ENCODE assay signal across 22 cellular contexts in the genomic region with DNA sequence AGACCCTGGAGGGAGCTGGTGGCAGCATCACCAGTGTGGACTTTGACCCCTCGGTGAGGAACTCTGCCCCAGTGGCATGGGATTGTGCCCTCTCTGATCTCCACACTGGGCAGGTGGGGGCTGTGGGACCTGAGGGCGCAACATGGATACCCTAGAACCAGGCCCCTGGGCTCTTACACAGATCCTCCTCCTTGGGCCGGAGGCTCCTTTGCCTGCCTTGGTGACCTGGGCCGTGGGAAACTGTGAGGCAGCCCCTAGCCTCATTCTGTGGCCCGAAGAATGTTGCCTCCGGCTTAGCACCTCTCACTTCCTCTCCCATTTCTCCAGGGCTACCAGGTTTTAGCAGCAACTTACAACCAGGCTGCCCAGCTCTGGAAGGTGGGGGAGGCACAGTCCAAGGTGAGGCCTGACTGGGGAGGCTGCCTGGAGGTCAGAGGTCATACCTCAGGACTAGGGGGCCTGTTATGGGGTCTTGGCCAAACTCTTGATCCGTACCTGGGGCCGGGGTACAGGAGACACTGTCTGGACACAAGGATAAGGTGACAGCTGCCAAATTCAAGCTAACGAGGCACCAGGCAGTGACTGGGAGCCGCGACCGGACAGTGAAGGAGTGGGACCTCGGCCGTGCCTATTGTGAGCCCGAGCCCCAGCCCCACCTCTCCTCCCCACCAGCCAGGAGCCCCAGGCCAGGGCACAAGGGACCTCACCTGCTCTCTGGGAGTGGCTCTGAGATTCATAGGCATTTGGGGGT. TPM values are rescaled to one million over a fixed set of nuclear protein-coding genes. Genes with fewer than 3 reads are reported as not detected.
DNase-seq lines count a peak whose midpoint lies in the region; ATAC-seq and TF ChIP-seq lines count a peak whose summit lies in the region.
"Had no signal": no experiment of that assay in that cellular context is flagged by ENCODE, and none has a peak within 500 bp of the region (broad histone marks: within the 10 kb centered on the region; RNA-seq: fewer than 3 reads in every experiment).

No MANE protein-coding gene starts in this region.

- peaks cover 0 to 20% (median 9%) of the 10 kb centered on the region in 4 donors for H3K4me1 Mint-ChIP-seq in CD4-positive, CD25-positive, alpha-beta regulatory T cell
- H3K4me1 Mint-ChIP-seq in IgD-negative memory B cell (peaks cover 21 to 25% (median 21%) of the 10 kb centered on the region in 3 donors), endodermal cell (peaks cover 2% of the 10 kb centered on the region)

- TF ChIP-seq CTCF in endodermal cell (conservative IDR thresholded peaks at IDR 0.05): no peak
- no peak for TF ChIP-seq CTCF in neutrophil (IDR thresholded peaks at IDR 0.05)

- H3K27me3 Mint-ChIP-seq in CD4-positive, CD25-positive, alpha-beta regulatory T cell: no peaks in the 10 kb centered on the region
- H3K27me3 Mint-ChIP-seq in IgD-negative memory B cell (no peaks in the 10 kb centered on the region), endodermal cell (ENCODE audit: insufficient read depth) (peaks cover 14% of the 10 kb centered on the region)
- H3K27me3 Mint-ChIP-seq: activated naive CD8-positive, alpha-beta T cell; brain had no signal

- H3K9me3 Mint-ChIP-seq in CD4-positive, CD25-positive, alpha-beta regulatory T cell: no peaks in the 10 kb centered on the region
- H3K9me3 Mint-ChIP-seq in IgD-negative memory B cell: no peaks in the 10 kb centered on the region
- no peaks in the 10 kb centered on the region for H3K9me3 Mint-ChIP-seq in endodermal cell
- H3K9me3 Mint-ChIP-seq: brain had no signal

- H3K36me3 ChIP-seq in CD4-positive, CD25-positive, alpha-beta regulatory T cell (ENCODE audit: control insufficient read depth, insufficient read depth, low read length): peaks cover 31% of the 10 kb centered on the region
- H3K36me3 ChIP-seq in endodermal cell (ENCODE audit: control insufficient read depth, insufficient read depth, low read length) (no peaks in the 10 kb centered on the region), neutrophil (peaks cover 99% of the 10 kb centered on the region)
- H3K36me3 ChIP-seq: colonic mucosa had no signal

- no peak for ATAC-seq in CD4-positive, CD25-positive, alpha-beta regulatory T cell (ENCODE audit: low read depth in 2 of 2)
- ATAC-seq in GM18907 (IDR thresholded peaks at IDR 0.05; ENCODE audit: unreplicated experiment) (no peak), GM18873 (IDR thresholded peaks at IDR 0.05; ENCODE audit: low FRiP score, unreplicated experiment) (no peak)

- H3K27ac ChIP-seq in CD4-positive, CD25-positive, alpha-beta regulatory T cell (ENCODE audit: insufficient read depth, low read length, poor library complexity, severe bottlenecking): no peak overlapping the region
- H3K27ac ChIP-seq in endodermal cell (ENCODE audit: low read depth, low read length): no peak overlapping the region
- H3K27ac ChIP-seq in neutrophil: peak overlapping the region; percentile 98
- H3K27ac ChIP-seq: testis had no signal

- peak overlapping the region in 1 of 4 donors; percentile 68 for H3K4me3 Mint-ChIP-seq in CD4-positive, CD25-positive, alpha-beta regulatory T cell
- peak overlapping the region in 1 of 4 donors; percentile 50 for H3K4me3 Mint-ChIP-seq in IgD-negative memory B cell
- no peak overlapping the region for H3K4me3 Mint-ChIP-seq in endodermal cell
- H3K4me3 Mint-ChIP-seq: activated naive CD8-positive, alpha-beta T cell; brain had no signal

- H3K4me1 ChIP-seq in CD4-positive, CD25-positive, alpha-beta regulatory T cell (ENCODE audit: control insufficient read depth, insufficient read depth, low read length, poor library complexity, severe bottlenecking): peaks cover 15% of the 10 kb centered on the region
- no peaks in the 10 kb centered on the region for H3K4me1 ChIP-seq in endodermal cell (ENCODE audit: control insufficient read depth, insufficient read depth, low read length)
- peaks cover 33 to 41% of the 10 kb centered on the region in 2 experiments for H3K4me1 ChIP-seq in neutrophil (ENCODE audit: control insufficient read depth in 1 of 2, insufficient read depth in 1 of 2, low read depth in 1 of 2, low read length in 1 of 2)

- H3K36me3 Mint-ChIP-seq in CD4-positive, CD25-positive, alpha-beta regulatory T cell: peaks cover 4% of the 10 kb centered on the region
- H3K36me3 Mint-ChIP-seq in IgD-negative memory B cell: peaks cover 4% of the 10 kb centered on the region
- H3K36me3 Mint-ChIP-seq in endodermal cell (ENCODE audit: low read depth): no peaks in the 10 kb centered on the region
- H3K36me3 Mint-ChIP-seq: activated naive CD8-positive, alpha-beta T cell; brain had no signal

- H3K4me3 ChIP-seq in CD4-positive, CD25-positive, alpha-beta regulatory T cell (ENCODE audit: low read depth, low read length): no peak overlapping the region
- H3K4me3 ChIP-seq in endodermal cell (ENCODE audit: low read length): no peak overlapping the region
- no peak overlapping the region for H3K4me3 ChIP-seq in neutrophil (ENCODE audit: low read depth in 1 of 2, low read length in 1 of 2)
- H3K4me3 ChIP-seq: colonic mucosa, testis had no signal

- H3K27me3 ChIP-seq in CD4-positive, CD25-positive, alpha-beta regulatory T cell (ENCODE audit: control insufficient read depth, insufficient read depth, low read length): no peaks in the 10 kb centered on the region
- no peaks in the 10 kb centered on the region for H3K27me3 ChIP-seq in endodermal cell (ENCODE audit: control insufficient read depth, insufficient read depth, low read length, poor library complexity, severe bottlenecking)
- no peaks in the 10 kb centered on the region for H3K27me3 ChIP-seq in neutrophil
- H3K27me3 ChIP-seq: colonic mucosa, testis had no signal

- no peak overlapping the region for H3K9ac ChIP-seq in endodermal cell (ENCODE audit: extremely low read depth, low read length, poor library complexity, severe bottlenecking)

- H3K27ac Mint-ChIP-seq in CD4-positive, CD25-positive, alpha-beta regulatory T cell: peak overlapping the region in 2 of 3 donors; percentile 46 to 56
- H3K27ac Mint-ChIP-seq in IgD-negative memory B cell (peak overlapping the region in 2 of 3 donors; percentile 84 to 97), endodermal cell (peak overlapping the region; percentile 35)

- no peak for DNase-seq in CD4-positive, CD25-positive, alpha-beta regulatory T cell
- DNase-seq in endodermal cell: no peak
- DNase-seq in NCI-H748 (lab: John Stamatoyannopoulos, UW; ENCODE audit: unreplicated experiment): no peak
- no peak for DNase-seq in NCI-H1436 treated with DMSO at 0.1 percent for 48 hours (lab: John Stamatoyannopoulos, UW)
- DNase-seq: activated T-cell treated with anti-CD3 and anti-CD28 coated beads, Interleukin-2, amount 50 U/mL, for 48 hours; colonic mucosa; hippocampal formation; Karpas-422; kidney; NCI-H2029 treated with DMSO at 0.1 percent for 48 hours; NCI-H524; SIG-M5; stimulated activated CD4-positive, alpha-beta T cell treated with anti-CD3 and anti-CD28 coated beads, Interleukin-12 subunit alpha, Interleukin-12 subunit beta, amount 100 ng/mL, for 4 hours; stimulated activated CD8-positive, alpha-beta memory T cell treated with anti-CD3 and anti-CD28 coated beads, Interleukin-4, amount 100 ng/mL, for 48 hours; T-helper 1 cell; testis had no signal

- no peaks in the 10 kb centered on the region for H3K9me3 ChIP-seq in CD4-positive, CD25-positive, alpha-beta regulatory T cell (ENCODE audit: control insufficient read depth in 2 of 2, low read length in 2 of 2)
- no peaks in the 10 kb centered on the region for H3K9me3 ChIP-seq in endodermal cell (ENCODE audit: control insufficient read depth, low read length)
- H3K9me3 ChIP-seq in neutrophil: no peaks in the 10 kb centered on the region
- H3K9me3 ChIP-seq: colonic mucosa, testis had no signal

- 95% methylated on average over 10 to 15 of the region's 15 CpGs for WGBS in endodermal cell (ENCODE audit: insufficient coverage in 1 of 2, insufficient read length in 1 of 2), 2 experiments

RNA-seq across cellular contexts. Expression of a gene that starts 12.2 kb away (rescaled TPM):
- total RNA-seq in CD4-positive, CD25-positive, alpha-beta regulatory T cell: 89.9 TPM
- 10 to 100 TPM in 2 of 4 donors, 1 to 10 TPM in 2; 6.7 to 13.3 (median 9.3) TPM for polyA plus RNA-seq in CD4-positive, CD25-positive, alpha-beta regulatory T cell
- polyA plus RNA-seq in IgD-negative memory B cell: 32.1 TPM
- total RNA-seq in endodermal cell: 10 to 100 TPM; 32.2 to 34.2 TPM
- polyA plus RNA-seq in endodermal cell (2013, experiment 1 of 2): 21.4 TPM
- 15.2 TPM for polyA plus RNA-seq in endodermal cell (2013, experiment 2 of 2)

RNA-seq across cellular contexts. Expression of a gene that starts 32.5 kb away (rescaled TPM):
- total RNA-seq in CD4-positive, CD25-positive, alpha-beta regulatory T cell: 11.2 TPM
- 10 to 100 TPM; 13.6 to 16.8 (median 14.0) TPM for polyA plus RNA-seq in CD4-positive, CD25-positive, alpha-beta regulatory T cell
- polyA plus RNA-seq in IgD-negative memory B cell: 33.4 TPM
- total RNA-seq in endodermal cell: 10 to 100 TPM; 32.2 to 33.3 TPM
- 23.2 TPM for polyA plus RNA-seq in endodermal cell (2013, experiment 1 of 2)
- polyA plus RNA-seq in endodermal cell (2013, experiment 2 of 2): 21.0 TPM

Comparison
In these comparisons a context has a peak if more than half of its experiments do, and no peak if none do; other contexts are left out.
1. H3K27ac Mint-ChIP-seq: peak in every context shown above with its lines; median percentile 90 in IgD-negative memory B cell; 51 in CD4-positive, CD25-positive, alpha-beta regulatory T cell; 35 in endodermal cell.